ENCODE assay signal across 2 cellular contexts in the genomic region with DNA sequence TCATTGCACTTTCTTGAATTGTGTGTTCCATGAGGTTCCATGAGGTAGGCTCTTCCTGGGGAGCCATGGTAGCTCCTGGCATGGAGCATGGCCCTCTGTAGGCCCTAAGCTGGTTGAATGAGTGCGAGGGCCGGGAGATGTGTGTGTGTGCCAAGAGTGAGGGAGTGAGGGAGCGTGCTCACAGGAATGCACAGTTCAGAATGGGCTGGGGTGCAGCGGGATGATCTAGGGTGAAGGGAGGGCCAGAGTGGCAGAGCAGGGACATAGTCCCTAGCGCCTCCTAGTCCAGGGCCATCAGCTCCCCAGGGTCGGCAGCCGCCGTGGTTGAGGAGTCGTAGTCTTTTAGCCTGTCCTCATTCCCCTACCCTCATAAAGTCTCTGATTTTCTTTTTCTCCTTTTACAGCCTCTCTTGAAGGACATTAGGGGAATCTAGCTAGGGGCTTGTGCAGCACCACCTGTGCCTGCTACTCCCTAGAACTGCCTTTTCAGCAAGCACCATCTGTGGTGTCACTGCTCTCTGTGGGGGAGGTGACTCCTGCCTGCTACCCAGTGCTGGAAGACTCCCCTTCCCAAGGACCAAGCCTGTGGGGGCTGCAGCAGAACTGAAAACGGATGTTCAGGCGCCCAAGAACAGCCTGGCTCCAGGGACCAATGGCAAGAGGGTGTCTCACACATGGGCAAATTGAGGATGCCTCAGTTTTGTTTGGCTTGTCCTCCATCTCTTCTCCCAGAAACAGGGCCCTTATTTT.
TF ChIP-seq lines count a peak whose summit lies in the region.

No MANE protein-coding gene starts in this region.

TF ChIP-seq in IMR-90, 13 proteins besides CTCF, POLR2A, EP300 and RAD21:
- TF ChIP-seq CEBPB (IDR thresholded peaks at IDR 0.05; ENCODE audit: low read depth, low read length), result no peak
- no peak for TF ChIP-seq RCOR1 (IDR thresholded peaks at IDR 0.05; ENCODE audit: insufficient replicate concordance, low read length)
- TF ChIP-seq FOS (IDR thresholded peaks at IDR 0.05; ENCODE audit: low read depth, low read length), result no peak
- no peak for TF ChIP-seq SMC3 (IDR thresholded peaks at IDR 0.05; ENCODE audit: low read depth, low read length)
- TF ChIP-seq RFX5 (IDR thresholded peaks at IDR 0.05; ENCODE audit: low read depth, low read length), result no peak
- TF ChIP-seq, protein P1, sequence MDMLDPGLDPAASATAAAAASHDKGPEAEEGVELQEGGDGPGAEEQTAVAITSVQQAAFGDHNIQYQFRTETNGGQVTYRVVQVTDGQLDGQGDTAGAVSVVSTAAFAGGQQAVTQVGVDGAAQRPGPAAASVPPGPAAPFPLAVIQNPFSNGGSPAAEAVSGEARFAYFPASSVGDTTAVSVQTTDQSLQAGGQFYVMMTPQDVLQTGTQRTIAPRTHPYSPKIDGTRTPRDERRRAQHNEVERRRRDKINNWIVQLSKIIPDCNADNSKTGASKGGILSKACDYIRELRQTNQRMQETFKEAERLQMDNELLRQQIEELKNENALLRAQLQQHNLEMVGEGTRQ (IDR thresholded peaks at IDR 0.05; ENCODE audit: low read depth, low read length), result no peak
- TF ChIP-seq BHLHE40 (IDR thresholded peaks at IDR 0.05; ENCODE audit: low read depth, low read length), result no peak
- TF ChIP-seq, protein P2, sequence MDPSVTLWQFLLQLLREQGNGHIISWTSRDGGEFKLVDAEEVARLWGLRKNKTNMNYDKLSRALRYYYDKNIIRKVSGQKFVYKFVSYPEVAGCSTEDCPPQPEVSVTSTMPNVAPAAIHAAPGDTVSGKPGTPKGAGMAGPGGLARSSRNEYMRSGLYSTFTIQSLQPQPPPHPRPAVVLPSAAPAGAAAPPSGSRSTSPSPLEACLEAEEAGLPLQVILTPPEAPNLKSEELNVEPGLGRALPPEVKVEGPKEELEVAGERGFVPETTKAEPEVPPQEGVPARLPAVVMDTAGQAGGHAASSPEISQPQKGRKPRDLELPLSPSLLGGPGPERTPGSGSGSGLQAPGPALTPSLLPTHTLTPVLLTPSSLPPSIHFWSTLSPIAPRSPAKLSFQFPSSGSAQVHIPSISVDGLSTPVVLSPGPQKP (IDR thresholded peaks at IDR 0.05; ENCODE audit: borderline replicate concordance, low read depth, low read length), result no peak

TF ChIP-seq in H1, 55 proteins besides CTCF, POLR2A, EP300 and RAD21:
- TF ChIP-seq, protein P1 (IDR thresholded peaks at IDR 0.05; ENCODE audit: low read length), result no peak
- TF ChIP-seq NRF1 (IDR thresholded peaks at IDR 0.05; ENCODE audit: low read depth, low read length) (no peak), EGR1 (IDR thresholded peaks at IDR 0.05; ENCODE audit: borderline replicate concordance, low read depth, low read length) (no peak), SIN3A (conservative IDR thresholded peaks at IDR 0.05 in 1 of 2, IDR thresholded peaks at IDR 0.05 in 1 of 2; ENCODE audit: low read depth in 1 of 2, low read length in 2 of 2) (no peak), SP4 (IDR thresholded peaks at IDR 0.05; ENCODE audit: low read length) (no peak), CTBP2 (IDR thresholded peaks at IDR 0.05; ENCODE audit: borderline replicate concordance, insufficient read depth, insufficient read length, low read length) (no peak)
- TF ChIP-seq, protein P3, sequence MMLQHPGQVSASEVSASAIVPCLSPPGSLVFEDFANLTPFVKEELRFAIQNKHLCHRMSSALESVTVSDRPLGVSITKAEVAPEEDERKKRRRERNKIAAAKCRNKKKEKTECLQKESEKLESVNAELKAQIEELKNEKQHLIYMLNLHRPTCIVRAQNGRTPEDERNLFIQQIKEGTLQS (IDR thresholded peaks at IDR 0.05; ENCODE audit: insufficient read depth, low read depth, low read length), result no peak
TF ChIP-seq in H1: peak in this region for 0.
